In genomic region chr2:138922973-138923563, GRCh38 we compare ENCODE assay signal across 8 cellular contexts.
DNase-seq lines count a peak whose midpoint lies in the region; ATAC-seq, FAIRE-seq and TF ChIP-seq lines count a peak whose summit lies in the region.

No MANE protein-coding gene starts in this region.

- 1% methylated on average over 2 of the region's 2 CpGs for WGBS in HepG2 (ENCODE audit: low lambda C conversion rate)

- H3K4me1 Mint-ChIP-seq in stimulated activated effector memory CD8-positive, alpha-beta T cell treated with anti-CD3 and anti-CD28 coated beads, Interleukin-12 subunit alpha, Interleukin-12 subunit beta, amount 100 ng/mL, for 72 hours = no peaks in the 10 kb centered on the region
- H3K4me1 Mint-ChIP-seq in WTC11 = peaks cover 9% of the 10 kb centered on the region

- H4K20me1 ChIP-seq in DOHH2 (ENCODE audit: control insufficient read depth, insufficient read depth, low read depth, low read length) (no peaks in the 10 kb centered on the region), HepG2 (ENCODE audit: insufficient read depth, low read length) (no peaks in the 10 kb centered on the region)

- TF ChIP-seq CTCF in DOHH2 (IDR thresholded peaks at IDR 0.05; ENCODE audit: low read depth, low read length, poor library complexity, severe bottlenecking) (peak; percentile 49), VCaP (conservative IDR thresholded peaks at IDR 0.05) (peak; percentile 74), HepG2 (CRISPR knock-in tag; IDR thresholded peaks at IDR 0.05) (peak; percentile 59), WTC11 (IDR thresholded peaks at IDR 0.05) (no peak)

- H3K4me3 ChIP-seq in DOHH2 (ENCODE audit: low read length) = no peak overlapping the region
- H3K4me3 ChIP-seq in HepG2 (replicated peaks in 1 of 3; ENCODE audit: insufficient read depth in 1 of 3, low read depth in 2 of 3, low read length in 3 of 3) = no peak overlapping the region

- CTCF ChIA-PET in HepG2 (lab: Yijun Ruan, JAX; ENCODE audit: low intra/inter-chr PET ratio, low total read pairs) (interaction anchor here (1.4 to 1.8 kb wide), 3 partner anchors 109 to 1941 kb away, joined by 5 to 16 read pairs (median 10); no protein-coding TSS in a partner anchor), WTC11 (lab: Charles Lee) (interaction anchor here (1.4 kb wide), 1 partner anchor 109 kb away, joined by 4 read pairs; no protein-coding TSS in a partner anchor)

- no peaks in the 10 kb centered on the region for H3K36me3 Mint-ChIP-seq in stimulated activated effector memory CD8-positive, alpha-beta T cell treated with anti-CD3 and anti-CD28 coated beads, Interleukin-12 subunit alpha, Interleukin-12 subunit beta, amount 100 ng/mL, for 72 hours
- H3K36me3 Mint-ChIP-seq in WTC11 = no peaks in the 10 kb centered on the region

- H3K79me2 ChIP-seq in DOHH2 (ENCODE audit: control insufficient read depth, low read length) = no peaks in the 10 kb centered on the region
- no peaks in the 10 kb centered on the region for H3K79me2 ChIP-seq in HepG2 (ENCODE audit: insufficient read depth, low read length)

- peaks cover 3% of the 10 kb centered on the region for H3K9me3 Mint-ChIP-seq in stimulated activated effector memory CD8-positive, alpha-beta T cell treated with anti-CD3 and anti-CD28 coated beads, Interleukin-12 subunit alpha, Interleukin-12 subunit beta, amount 100 ng/mL, for 72 hours
- no peaks in the 10 kb centered on the region for H3K9me3 Mint-ChIP-seq in WTC11

- in situ Hi-C loops in HepG2 (cut with HindIII; ENCODE audit: extremely low pct_ligation_motif_present, low pct_unique_long_range_greater_than_20kb) = no loop called here

- H3K27ac Mint-ChIP-seq in stimulated activated effector memory CD8-positive, alpha-beta T cell treated with anti-CD3 and anti-CD28 coated beads, Interleukin-12 subunit alpha, Interleukin-12 subunit beta, amount 100 ng/mL, for 72 hours = no peak overlapping the region
- no peak overlapping the region for H3K27ac Mint-ChIP-seq in WTC11

- TF ChIP-seq RAD21 in HepG2 (CRISPR knock-in tag; IDR thresholded peaks at IDR 0.05) = no peak

- BruUV-seq in HepG2 (replicated peaks; lab: Mats Ljungman, UMichigan) = no TSS peak

- H3K9me2 ChIP-seq in DOHH2 (replicated peaks; ENCODE audit: control insufficient read depth, low read length) = no peaks in the 10 kb centered on the region

- H2AFZ ChIP-seq in HepG2 (ENCODE audit: low read length) = no peak overlapping the region

- no peak overlapping the region for H3K9ac ChIP-seq in HepG2 (ENCODE audit: insufficient read depth, low read depth, low read length)

- no peaks in the 10 kb centered on the region for H3K27me3 Mint-ChIP-seq in WTC11 (ENCODE audit: low read depth)

- H3K27ac ChIP-seq in DOHH2 (ENCODE audit: low read depth, low read length) (no peak overlapping the region), VCaP (no peak overlapping the region), HepG2 (ENCODE audit: extremely low read length, insufficient read depth, low read length) (no peak overlapping the region)

- ATAC-seq in HepG2 (peak; percentile 36; the same call in 2 of the 3 replicates), GM18511 (IDR thresholded peaks at IDR 0.05; ENCODE audit: unreplicated experiment) (no peak), WTC11 (no peak)
- no peak for ATAC-seq in stimulated activated effector memory CD8-positive, alpha-beta T cell treated with anti-CD3 and anti-CD28 coated beads, Interleukin-12 subunit alpha, Interleukin-12 subunit beta, amount 100 ng/mL, for 72 hours

- POLR2A ChIA-PET in HepG2 (lab: Yijun Ruan, JAX) (no interaction called here), WTC11 (lab: Charles Lee) (no interaction called here)

- intact Hi-C loops in HepG2 (cut with micrococcal nuclease; ENCODE audit: unreplicated experiment) = loop anchor here (1.0 to 5.0 kb wide), 4 partner anchors 109 to 1940 kb away; no protein-coding TSS in a partner anchor

- H3K4me2 ChIP-seq in DOHH2 (ENCODE audit: low read length) (no peak overlapping the region), HepG2 (ENCODE audit: low read depth, low read length) (no peak overlapping the region)

- H3K36me3 ChIP-seq in DOHH2 (ENCODE audit: control insufficient read depth, low read length) (no peaks in the 10 kb centered on the region), HepG2 (replicated peaks in 1 of 2; ENCODE audit: control insufficient read depth in 1 of 2, insufficient read depth in 2 of 2, low read length in 2 of 2) (no peaks in the 10 kb centered on the region)

- H3K4me1 ChIP-seq in DOHH2 (ENCODE audit: control insufficient read depth, low read length) = no peaks in the 10 kb centered on the region
- no peaks in the 10 kb centered on the region for H3K4me1 ChIP-seq in HepG2 (ENCODE audit: insufficient read depth, low read length)

- peak; percentile 42 for FAIRE-seq in HepG2 (lab: Jason Lieb, UNC)

- no peak for TF ChIP-seq EP300 in HepG2 (IDR thresholded peaks at IDR 0.05; ENCODE audit: low read depth in 2 of 2, low read length in 2 of 2)
- no peak for TF ChIP-seq EP300 in HepG2 (CRISPR knock-in tag; IDR thresholded peaks at IDR 0.05; ENCODE audit: borderline replicate concordance)

- H3K27me3 ChIP-seq in DOHH2 (ENCODE audit: control insufficient read depth, low read length) (no peaks in the 10 kb centered on the region), HepG2 (ENCODE audit: control insufficient read depth in 1 of 2, insufficient read depth in 2 of 2, low read length in 2 of 2) (no peaks in the 10 kb centered on the region)

- no peaks in the 10 kb centered on the region for H3F3A ChIP-seq in DOHH2 (ENCODE audit: control insufficient read depth, insufficient read depth)

- no peak overlapping the region for H3K4me3 Mint-ChIP-seq in stimulated activated effector memory CD8-positive, alpha-beta T cell treated with anti-CD3 and anti-CD28 coated beads, Interleukin-12 subunit alpha, Interleukin-12 subunit beta, amount 100 ng/mL, for 72 hours
- no peak overlapping the region for H3K4me3 Mint-ChIP-seq in WTC11

- no peak for TF ChIP-seq POLR2A in HepG2 (IDR thresholded peaks at IDR 0.05; ENCODE audit: insufficient read depth in 1 of 2, low read depth in 2 of 2, low read length in 2 of 2)

- DNase-seq in LHCN-M2 (ENCODE audit: low read depth) (peak; percentile 45), HepG2 (ENCODE audit: low spot score) (peak; percentile 40), WTC11 (ENCODE audit: low spot score) (no peak), NOMO-1 treated with DMSO at 0.1 percent for 48 hours (lab: John Stamatoyannopoulos, UW; ENCODE audit: unreplicated experiment) (no peak)
- DNase-seq in stimulated activated effector memory CD8-positive, alpha-beta T cell treated with anti-CD3 and anti-CD28 coated beads, Interleukin-12 subunit alpha, Interleukin-12 subunit beta, amount 100 ng/mL, for 72 hours (ENCODE audit: low spot score in 2 of 2) = no peak

- H3K9me3 ChIP-seq in DOHH2 (ENCODE audit: control insufficient read depth, insufficient read depth, low read length) = no peaks in the 10 kb centered on the region
- no peaks in the 10 kb centered on the region for H3K9me3 ChIP-seq in HepG2 (ENCODE audit: low read length)

TF ChIP-seq in HepG2, 621 proteins besides CTCF, POLR2A, EP300 and RAD21:
- TF ChIP-seq SMC3 (IDR thresholded peaks at IDR 0.05; ENCODE audit: low read length) = peak; percentile 59
- TF ChIP-seq STAG1 (CRISPR knock-in tag; IDR thresholded peaks at IDR 0.05) = peak; percentile 83
- TF ChIP-seq ZNF773 (CRISPR knock-in tag; IDR thresholded peaks at IDR 0.05; ENCODE audit: borderline replicate concordance) = no peak

TF ChIP-seq in WTC11, 78 proteins besides CTCF, POLR2A, EP300 and RAD21 (continues in another document):
- no peak for TF ChIP-seq ERG (CRISPR knock-in tag; IDR thresholded peaks at IDR 0.05)
- TF ChIP-seq ZNF416 (CRISPR knock-in tag; IDR thresholded peaks at IDR 0.05) = no peak
- TF ChIP-seq NR1H2 (CRISPR knock-in tag; IDR thresholded peaks at IDR 0.05) = no peak
- TF ChIP-seq ARID4B (CRISPR knock-in tag; IDR thresholded peaks at IDR 0.05; ENCODE audit: borderline replicate concordance) = no peak

Comparison
In these comparisons a context has a peak if more than half of its experiments do, and no peak if none do; other contexts are left out.
1. DNase-seq: peak in LHCN-M2 (single experiment) and HepG2 (single experiment); none in stimulated activated effector memory CD8-positive, alpha-beta T cell treated with anti-CD3 and anti-CD28 coated beads, Interleukin-12 subunit alpha, Interleukin-12 subunit beta, amount 100 ng/mL, for 72 hours (0 of 2), WTC11 (single experiment) and NOMO-1 treated with DMSO at 0.1 percent for 48 hours (single experiment).